ENCODE assay signal across 15 cellular contexts in the genomic region with DNA sequence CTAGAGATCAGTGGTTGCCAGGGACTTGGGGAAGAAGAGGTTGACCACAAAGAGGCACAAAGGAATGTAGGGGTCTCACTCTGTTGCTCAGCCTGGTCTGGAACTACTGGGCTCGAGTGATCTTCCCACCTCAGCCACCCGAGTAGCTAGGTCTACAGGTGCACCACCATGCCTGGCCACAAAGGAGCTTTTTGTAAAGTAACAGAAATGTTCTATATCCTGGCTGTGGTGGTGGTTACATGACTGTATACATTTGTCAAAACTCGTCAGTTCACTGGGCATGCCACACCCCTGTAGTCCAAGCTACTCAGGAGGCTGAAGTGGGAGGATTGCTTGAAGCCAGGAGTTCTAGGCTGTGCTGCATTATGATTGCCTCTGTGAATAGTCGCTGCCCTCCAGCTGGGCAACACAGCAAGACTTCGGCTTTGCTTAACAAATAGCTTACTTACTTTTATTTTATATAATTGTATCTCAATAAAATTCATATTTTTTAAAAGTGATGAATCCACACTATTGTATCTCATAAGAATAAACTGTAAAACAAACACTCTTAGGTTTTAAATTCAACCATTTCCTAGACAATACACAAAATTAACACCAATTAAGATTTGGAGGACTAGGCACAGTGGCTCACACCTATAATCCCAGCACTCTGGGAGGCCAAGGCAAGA. TPM values are rescaled to one million over a fixed set of nuclear protein-coding genes. Genes with fewer than 3 reads are reported as not detected.
A peak's percentile ranks its signal among the peaks of the same experiment; 100 is the strongest.
DNase-seq lines count a peak whose midpoint lies in the region; ATAC-seq, FAIRE-seq and TF ChIP-seq lines count a peak whose summit lies in the region.
"Had no signal": no experiment of that assay in that cellular context is flagged by ENCODE, and none has a peak within 500 bp of the region (broad histone marks: within the 10 kb centered on the region; RNA-seq: fewer than 3 reads in every experiment).

No MANE protein-coding gene starts in this region.

- WGBS in SK-N-SH (ENCODE audit: low lambda C conversion rate) = 91% methylated on average over 5 of the region's 5 CpGs

- peak overlapping the region in 1 of 2 experiments; percentile 85; a peak in 2 of 4 replicates for H3K27ac ChIP-seq in SK-N-SH (ENCODE audit: low read depth in 2 of 2, low read length in 1 of 2)
- H3K27ac ChIP-seq in KOPT-K1 (ENCODE audit: low read depth, low read length, poor library complexity, severe bottlenecking) = peak overlapping the region; percentile 32
- peak overlapping the region; percentile 56 for H3K27ac ChIP-seq in keratinocyte (ENCODE audit: control insufficient read depth, insufficient read depth, low read length)
- H3K27ac ChIP-seq: thoracic aorta had no signal

- CTCF ChIA-PET in SK-N-SH (lab: Yijun Ruan, JAX) = interaction anchor here (1.4 kb wide), 1 partner anchor 13 kb away, joined by 3 read pairs; no protein-coding TSS in a partner anchor
- CTCF ChIA-PET in activated CD8-positive, alpha-beta T cell treated with anti-CD3 and anti-CD28 coated beads, Interleukin-2, amount 10 ng/mL, durations not matched to agents 7 days and 5 days (lab: Charles Lee) = interaction anchor here (0.8 to 1.5 kb wide), 5 partner anchors 16 to 89 kb away, joined by 3 to 4 read pairs (median 3); a partner anchor contains a TSS

- TF ChIP-seq EP300 in SK-N-SH (IDR thresholded peaks at IDR 0.05; ENCODE audit: borderline replicate concordance in 1 of 2, low read depth in 1 of 2, low read length in 1 of 2) = no peak

- no peak for FAIRE-seq in keratinocyte (lab: Jason Lieb, UNC)

- TF ChIP-seq CTCF in SK-N-SH (IDR thresholded peaks at IDR 0.05) (no peak), keratinocyte (optimal IDR thresholded peaks at IDR 0.05 in 1 of 3, IDR thresholded peaks at IDR 0.05 in 1 of 3, conservative IDR thresholded peaks at IDR 0.05 in 1 of 3; ENCODE audit: extremely low read depth in 1 of 3, insufficient read depth in 2 of 3, low read length in 3 of 3) (no peak)

- peaks cover 0 to 3% of the 10 kb centered on the region in 2 experiments for H3K36me3 ChIP-seq in SK-N-SH (replicated peaks in 1 of 2; ENCODE audit: control insufficient read depth in 1 of 2, insufficient read depth in 2 of 2, low read length in 1 of 2)
- peaks cover 33% of the 10 kb centered on the region for H3K36me3 ChIP-seq in KOPT-K1 (ENCODE audit: insufficient read depth, low read length)
- H3K36me3 ChIP-seq in keratinocyte (ENCODE audit: control insufficient read depth in 2 of 2, extremely low read depth in 1 of 2, insufficient read depth in 2 of 2, low read length in 2 of 2) = peaks cover 0 to 3% of the 10 kb centered on the region in 2 experiments
- H3K36me3 ChIP-seq: thoracic aorta had no signal

- H3K9me3 Mint-ChIP-seq in activated CD8-positive, alpha-beta T cell treated with anti-CD3 and anti-CD28 coated beads, Interleukin-2, amount 10 ng/mL, durations not matched to agents 7 days and 5 days (ENCODE audit: insufficient read depth) = no peaks in the 10 kb centered on the region
- H3K9me3 Mint-ChIP-seq: activated T-cell treated with anti-CD3 and anti-CD28 coated beads, Interleukin-2, amount 50 U/mL, for 4 hours had no signal

- TF ChIP-seq RAD21 in SK-N-SH (IDR thresholded peaks at IDR 0.05; ENCODE audit: low read length) = no peak

- no peak overlapping the region for H2AFZ ChIP-seq in SK-N-SH (ENCODE audit: low read depth)
- H2AFZ ChIP-seq in keratinocyte (ENCODE audit: control insufficient read depth, low read length) = no peak overlapping the region

- peaks cover 40% of the 10 kb centered on the region for H3F3A ChIP-seq in SK-N-SH (replicated peaks; ENCODE audit: insufficient read depth)

- POLR2A ChIA-PET in SK-N-SH (lab: Yijun Ruan, JAX) = no interaction called here
- POLR2A ChIA-PET in activated CD8-positive, alpha-beta T cell treated with anti-CD3 and anti-CD28 coated beads, Interleukin-2, amount 10 ng/mL, durations not matched to agents 7 days and 5 days (lab: Charles Lee) = interaction anchor here (0.7 kb wide), 1 partner anchor 518 kb away, joined by 3 read pairs; no protein-coding TSS in a partner anchor

- peaks cover 43% of the 10 kb centered on the region for H3K4me1 Mint-ChIP-seq in activated CD8-positive, alpha-beta T cell treated with anti-CD3 and anti-CD28 coated beads, Interleukin-2, amount 10 ng/mL, durations not matched to agents 7 days and 5 days (ENCODE audit: low read depth)

- no peaks in the 10 kb centered on the region for H3K9me2 ChIP-seq in SK-N-SH

- intact Hi-C loops in sciatic nerve (cut with DNase I) = no loop called here

- DNase-seq in SK-N-SH = no peak
- peak; percentile 51 for DNase-seq in activated CD8-positive, alpha-beta T cell treated with anti-CD3 and anti-CD28 coated beads, Interleukin-2, amount 10 ng/mL, durations not matched to agents 7 days and 5 days
- no peak for DNase-seq in keratinocyte (ENCODE audit: low read depth, low spot score)
- no peak for DNase-seq in CD1c-positive myeloid dendritic cell (ENCODE audit: extremely low spot score)
- DNase-seq in sciatic nerve (ENCODE audit: low spot score) = no peak
- DNase-seq: 8988T; activated T-cell treated with anti-CD3 and anti-CD28 coated beads, Interleukin-2, amount 50 U/mL, for 4 hours; islet precursor cell; Karpas-422; NCI-H2029; SIG-M5 had no signal

- H3K27me3 Mint-ChIP-seq in activated CD8-positive, alpha-beta T cell treated with anti-CD3 and anti-CD28 coated beads, Interleukin-2, amount 10 ng/mL, durations not matched to agents 7 days and 5 days (ENCODE audit: low read depth) = no peaks in the 10 kb centered on the region

- H3K27me3 ChIP-seq in SK-N-SH (ENCODE audit: insufficient read depth) (no peaks in the 10 kb centered on the region), keratinocyte (ENCODE audit: control insufficient read depth, extremely low read depth, insufficient read depth, low read length) (no peaks in the 10 kb centered on the region)

- H4K20me1 ChIP-seq in SK-N-SH (ENCODE audit: insufficient read depth) (no peaks in the 10 kb centered on the region), keratinocyte (ENCODE audit: control insufficient read depth, extremely low read depth, insufficient read depth, low read length) (no peaks in the 10 kb centered on the region)

- dilution Hi-C loops in keratinocyte (cut with MboI; ENCODE audit: extremely low pct_ligation_motif_present, low sequenced_read_pairs) = no loop called here

- H3K79me2 ChIP-seq in SK-N-SH (ENCODE audit: insufficient read depth) = peaks cover 95% of the 10 kb centered on the region
- peaks cover 95% of the 10 kb centered on the region for H3K79me2 ChIP-seq in keratinocyte (ENCODE audit: control insufficient read depth, insufficient read depth, low read length)

- H3K4me1 ChIP-seq in SK-N-SH (ENCODE audit: control insufficient read depth in 1 of 2, insufficient read depth in 2 of 2, low read depth in 1 of 2, low read length in 1 of 2) (peaks cover 11 to 19% of the 10 kb centered on the region in 2 experiments; a peak in 3 of 4 replicates), keratinocyte (ENCODE audit: control insufficient read depth, extremely low read depth, insufficient read depth, low read length) (peaks cover 36% of the 10 kb centered on the region)

- no peaks in the 10 kb centered on the region for H3K9me1 ChIP-seq in keratinocyte (ENCODE audit: control insufficient read depth, extremely low read depth, insufficient read depth, low read length)

- H3K4me3 ChIP-seq in SK-N-SH (ENCODE audit: low read depth in 2 of 2, low read length in 1 of 2) (no peak overlapping the region), keratinocyte (ENCODE audit: control insufficient read depth in 2 of 3, extremely low read depth in 1 of 3, insufficient read depth in 2 of 3, low read depth in 1 of 3, low read length in 3 of 3) (no peak overlapping the region)
- H3K4me3 ChIP-seq: thoracic aorta had no signal

- H3K9me3 ChIP-seq in SK-N-SH = no peaks in the 10 kb centered on the region
- H3K9me3 ChIP-seq in KOPT-K1 (ENCODE audit: insufficient read depth, low read length, poor library complexity, severe bottlenecking) = no peaks in the 10 kb centered on the region
- H3K9me3 ChIP-seq in keratinocyte (ENCODE audit: control insufficient read depth, low read depth, low read length) = no peaks in the 10 kb centered on the region
- H3K9me3 ChIP-seq: thoracic aorta had no signal

- H3K9ac ChIP-seq in SK-N-SH = no peak overlapping the region
- H3K9ac ChIP-seq in keratinocyte (ENCODE audit: control insufficient read depth, extremely low read depth, insufficient read depth, low read length) = no peak overlapping the region

- no peak for ATAC-seq in SK-N-SH treated with all-trans-retinoic acid at 6 μM for 48 hours
- peak; percentile 49 for ATAC-seq in activated CD8-positive, alpha-beta T cell treated with anti-CD3 and anti-CD28 coated beads, Interleukin-2, amount 10 ng/mL, durations not matched to agents 7 days and 5 days
- ATAC-seq in GM18498 (IDR thresholded peaks at IDR 0.05; ENCODE audit: unreplicated experiment) = no peak
- no peak for ATAC-seq in sciatic nerve
- ATAC-seq: activated T-cell treated with anti-CD3 and anti-CD28 coated beads, Interleukin-2, amount 50 U/mL, for 4 hours had no signal

- H3K36me3 Mint-ChIP-seq in activated CD8-positive, alpha-beta T cell treated with anti-CD3 and anti-CD28 coated beads, Interleukin-2, amount 10 ng/mL, durations not matched to agents 7 days and 5 days (ENCODE audit: low read depth) = peaks cover 54% of the 10 kb centered on the region

- peak overlapping the region; percentile 64 for H3K27ac Mint-ChIP-seq in activated CD8-positive, alpha-beta T cell treated with anti-CD3 and anti-CD28 coated beads, Interleukin-2, amount 10 ng/mL, durations not matched to agents 7 days and 5 days

- H3K4me2 ChIP-seq in SK-N-SH = 0 out of 2 replicates have a peak overlapping the region, but pooled peaks have one; percentile 11
- peak overlapping the region; percentile 57 for H3K4me2 ChIP-seq in keratinocyte (ENCODE audit: control insufficient read depth, extremely low read depth, insufficient read depth, low read depth, low read length)

- no peak overlapping the region for H3K4me3 Mint-ChIP-seq in activated CD8-positive, alpha-beta T cell treated with anti-CD3 and anti-CD28 coated beads, Interleukin-2, amount 10 ng/mL, durations not matched to agents 7 days and 5 days
- H3K4me3 Mint-ChIP-seq: activated T-cell treated with anti-CD3 and anti-CD28 coated beads, Interleukin-2, amount 50 U/mL, for 4 hours had no signal

RNA-seq across cellular contexts. Expression of a gene that starts 5.0 kb away (rescaled TPM):
- polyA plus RNA-seq in SK-N-SH (2012; rRNA removed) (12.8 and 14.4 TPM in 2 replicates), keratinocyte (18.4 to 52.8 TPM (median 37.1 TPM) in 3 replicates)
- polyA plus RNA-seq in SK-N-SH (2012; cell fraction: cytosol; rRNA removed) = 22.5 and 31.0 TPM in 2 replicates
- 1.7 and 2.4 TPM in 2 replicates for polyA plus RNA-seq in SK-N-SH (2012; cell fraction: nucleus; rRNA removed)
- total RNA-seq in activated CD8-positive, alpha-beta T cell treated with anti-CD3 and anti-CD28 coated beads, Interleukin-2, amount 10 ng/mL, durations not matched to agents 7 days and 5 days = 100 to 1,000 TPM; 105 to 121 TPM
- polyA plus RNA-seq in keratinocyte (2011; ENCODE audit: low read depth) = 33.5 TPM
- polyA plus RNA-seq in keratinocyte (2011; cell fraction: cytosol; rRNA removed) = 28.7 and 39.2 TPM in 2 replicates
- 7.6 and 10.1 TPM in 2 replicates for polyA plus RNA-seq in keratinocyte (2011; cell fraction: nucleus; rRNA removed)
- polyA plus RNA-seq in keratinocyte (2012; ENCODE audit: low replicate concordance) = 21.1 and 87.4 TPM in 2 replicates
- 7.3 to 23.7 TPM (median 7.8 TPM) in 3 replicates for polyA minus RNA-seq in keratinocyte
- 8.4 TPM for polyA minus RNA-seq in keratinocyte (2011; cell fraction: cytosol; rRNA and poly(A)+ RNA removed)
- polyA minus RNA-seq in keratinocyte (2011; cell fraction: nucleus; rRNA and poly(A)+ RNA removed) = 2.1 and 7.4 TPM in 2 replicates
- 34.0 TPM for total RNA-seq in sciatic nerve

RNA-seq across cellular contexts. Expression of a gene that starts 5.6 kb away (rescaled TPM):
- polyA plus RNA-seq in SK-N-SH (2012; rRNA removed) (25.8 and 28.4 TPM in 2 replicates), keratinocyte (15.2 to 48.6 TPM (median 40.1 TPM) in 3 replicates)
- 27.2 and 29.5 TPM in 2 replicates for polyA plus RNA-seq in SK-N-SH (2012; cell fraction: cytosol; rRNA removed)
- 4.8 and 6.3 TPM in 2 replicates for polyA plus RNA-seq in SK-N-SH (2012; cell fraction: nucleus; rRNA removed)
- total RNA-seq in activated CD8-positive, alpha-beta T cell treated with anti-CD3 and anti-CD28 coated beads, Interleukin-2, amount 10 ng/mL, durations not matched to agents 7 days and 5 days = 10 to 100 TPM; 91.9 to 92.1 TPM
- 1.7 TPM for polyA plus RNA-seq in keratinocyte (2011; ENCODE audit: low read depth)
- 17.3 and 22.3 TPM in 2 replicates for polyA plus RNA-seq in keratinocyte (2011; cell fraction: cytosol; rRNA removed)
- 8.6 and 10.0 TPM in 2 replicates for polyA plus RNA-seq in keratinocyte (2011; cell fraction: nucleus; rRNA removed)
- polyA plus RNA-seq in keratinocyte (2012; ENCODE audit: low replicate concordance) = 0.63 and 44.4 TPM in 2 replicates
- 17.8 to 38.3 TPM (median 26.6 TPM) in 3 replicates for polyA minus RNA-seq in keratinocyte
- polyA minus RNA-seq in keratinocyte (2011; cell fraction: cytosol; rRNA and poly(A)+ RNA removed) = 11.5 TPM
- polyA minus RNA-seq in keratinocyte (2011; cell fraction: nucleus; rRNA and poly(A)+ RNA removed) = 5.2 and 6.7 TPM in 2 replicates
- 2.6 TPM for total RNA-seq in sciatic nerve

RNA-seq across cellular contexts. Expression of a gene that starts 43.3 kb away (rescaled TPM):
- polyA plus RNA-seq in SK-N-SH (2012; rRNA removed) = 20.5 and 28.5 TPM in 2 replicates
- polyA plus RNA-seq in SK-N-SH (2012; cell fraction: cytosol; rRNA removed) = 29.0 and 32.8 TPM in 2 replicates
- 18.1 and 34.0 TPM in 2 replicates for polyA plus RNA-seq in SK-N-SH (2012; cell fraction: nucleus; rRNA removed)
- total RNA-seq in activated CD8-positive, alpha-beta T cell treated with anti-CD3 and anti-CD28 coated beads, Interleukin-2, amount 10 ng/mL, durations not matched to agents 7 days and 5 days = 10 to 100 TPM; 25.4 to 28.8 TPM
- polyA plus RNA-seq in keratinocyte = 17.3 to 26.4 TPM (median 24.4 TPM) in 3 replicates
- polyA plus RNA-seq in keratinocyte (2011; ENCODE audit: low read depth) = 40.0 TPM
- 17.3 and 28.3 TPM in 2 replicates for polyA plus RNA-seq in keratinocyte (2011; cell fraction: cytosol; rRNA removed)
- polyA plus RNA-seq in keratinocyte (2011; cell fraction: nucleus; rRNA removed) = 24.9 and 31.5 TPM in 2 replicates
- 12.8 and 18.3 TPM in 2 replicates for polyA plus RNA-seq in keratinocyte (2012; ENCODE audit: low replicate concordance)
- polyA minus RNA-seq in keratinocyte = 24.6 to 94.5 TPM (median 60.1 TPM) in 3 replicates
- polyA minus RNA-seq in keratinocyte (2011; cell fraction: cytosol; rRNA and poly(A)+ RNA removed) = 22.1 TPM
- polyA minus RNA-seq in keratinocyte (2011; cell fraction: nucleus; rRNA and poly(A)+ RNA removed) = 27.5 and 34.1 TPM in 2 replicates
- 23.1 TPM for total RNA-seq in sciatic nerve

RNA-seq across cellular contexts. Expression of a gene that starts 59.9 kb away (rescaled TPM):
- polyA plus RNA-seq in SK-N-SH (2012; rRNA removed) (11.2 and 15.8 TPM in 2 replicates), keratinocyte (15.9 to 20.5 TPM (median 18.1 TPM) in 3 replicates)
- 10.5 and 14.4 TPM in 2 replicates for polyA plus RNA-seq in SK-N-SH (2012; cell fraction: cytosol; rRNA removed)
- 5.9 and 10.6 TPM in 2 replicates for polyA plus RNA-seq in SK-N-SH (2012; cell fraction: nucleus; rRNA removed)
- total RNA-seq in activated CD8-positive, alpha-beta T cell treated with anti-CD3 and anti-CD28 coated beads, Interleukin-2, amount 10 ng/mL, durations not matched to agents 7 days and 5 days = 10 to 100 TPM; 14.7 to 15.7 TPM
- polyA plus RNA-seq in keratinocyte (2011; ENCODE audit: low read depth) = 15.0 TPM
- polyA plus RNA-seq in keratinocyte (2011; cell fraction: cytosol; rRNA removed) = 5.6 and 10.4 TPM in 2 replicates
- 26.5 and 29.8 TPM in 2 replicates for polyA plus RNA-seq in keratinocyte (2011; cell fraction: nucleus; rRNA removed)
- 12.4 and 13.9 TPM in 2 replicates for polyA plus RNA-seq in keratinocyte (2012; ENCODE audit: low replicate concordance)
- polyA minus RNA-seq in keratinocyte = 13.7 to 24.9 TPM (median 19.9 TPM) in 3 replicates
- polyA minus RNA-seq in keratinocyte (2011; cell fraction: cytosol; rRNA and poly(A)+ RNA removed) = 8.2 TPM
- 24.4 and 33.7 TPM in 2 replicates for polyA minus RNA-seq in keratinocyte (2011; cell fraction: nucleus; rRNA and poly(A)+ RNA removed)
- total RNA-seq in sciatic nerve = 10.8 TPM

Comparison
In these comparisons a context has a peak if more than half of its experiments do, and no peak if none do; other contexts are left out.
1. RNA of a gene that starts 5.6 kb away (total RNA-seq): 91.9 to 92.1 TPM in activated CD8-positive, alpha-beta T cell treated with anti-CD3 and anti-CD28 coated beads, Interleukin-2, amount 10 ng/mL, durations not matched to agents 7 days and 5 days; 2.6 TPM in sciatic nerve (single experiment); every median in the first group is over 10 times any median in the second.